In genomic region chr17:69809331-69809730, GRCh38 we compare ENCODE assay signal across 20 cellular contexts.
"Had no signal": no experiment of that assay in that cellular context is flagged by ENCODE, and none has a peak within 500 bp of the region (broad histone marks: within the 10 kb centered on the region; RNA-seq: fewer than 3 reads in every experiment).

No MANE protein-coding gene starts in this region.

- DNase-seq: activated CD4-positive, alpha-beta T cell treated with anti-CD3 and anti-CD28 coated beads for 48 hours; activated CD8-positive, alpha-beta memory T cell treated with anti-CD3 and anti-CD28 coated beads, Interleukin-2, amount 50 U/mL, for 48 hours; activated CD8-positive, alpha-beta T cell treated with anti-CD3 and anti-CD28 coated beads, Interleukin-2, amount 10 ng/mL, durations not matched to agents 7 days and 5 days; activated naive CD4-positive, alpha-beta T cell; activated naive CD8-positive, alpha-beta T cell treated with anti-CD3 and anti-CD28 coated beads, Interleukin-2, amount 50 U/mL, for 24 hours; cerebellar nuclear complex; dorsolateral prefrontal cortex; heart right ventricle; left cardiac atrium; mucosa of descending colon; nucleus accumbens; right cardiac atrium; stimulated activated CD4-positive, alpha-beta T cell treated with anti-CD3 and anti-CD28 coated beads, Interleukin-1b, Interleukin-23, amount 100 ng/mL, for 48 hours; stimulated activated naive B cell treated with anti-CD40 and anti-IgM and Interleukin-4, amounts not matched to agents 10 μg/mL and 1 μg/mL and 100 μg/mL, for 72 hours; transverse colon had no signal

- H3K9me3 ChIP-seq: esophagus muscularis mucosa, heart right ventricle, mucosa of descending colon, transverse colon had no signal

- H3K27ac ChIP-seq: dorsolateral prefrontal cortex, esophagus muscularis mucosa, heart right ventricle, transverse colon had no signal

- H3K4me3 ChIP-seq: dorsolateral prefrontal cortex, esophagus muscularis mucosa, heart right ventricle, mucosa of descending colon, transverse colon had no signal

- H3K27me3 ChIP-seq: dorsolateral prefrontal cortex, esophagus muscularis mucosa, heart right ventricle, transverse colon had no signal

- H3K36me3 ChIP-seq: esophagus muscularis mucosa, heart right ventricle, transverse colon had no signal

- ATAC-seq: activated CD8-positive, alpha-beta T cell treated with anti-CD3 and anti-CD28 coated beads, Interleukin-2, amount 10 ng/mL, durations not matched to agents 7 days and 5 days; activated naive CD8-positive, alpha-beta T cell treated with anti-CD3 and anti-CD28 coated beads, Interleukin-2, amount 50 U/mL, for 24 hours; heart right ventricle; left cardiac atrium; mucosa of descending colon; natural killer cell treated with Interleukin-12 subunit alpha and Interleukin-12 subunit beta and Interleukin-15 and Interleukin-18, amount 100 ng/mL, for 72 hours; right cardiac atrium; SK-N-SH treated with all-trans-retinoic acid at 6 μM for 48 hours; stimulated activated naive B cell treated with anti-CD40 and anti-IgM and Interleukin-4, amounts not matched to agents 10 μg/mL and 1 μg/mL and 100 μg/mL, for 72 hours; WTC11 had no signal

- FAIRE-seq: frontal cortex had no signal

- H3K4me1 ChIP-seq: esophagus muscularis mucosa, heart right ventricle, transverse colon had no signal
